ENCODE assay signal across 13 cellular contexts in genomic region chr6:53926505-53926904, GRCh38.
A peak's percentile ranks its signal among the peaks of the same experiment; 100 is the strongest.
DNase-seq lines count a peak whose midpoint lies in the region; FAIRE-seq and TF ChIP-seq lines count a peak whose summit lies in the region.
"Had no signal": no experiment of that assay in that cellular context is flagged by ENCODE, and none has a peak within 500 bp of the region (broad histone marks: within the 10 kb centered on the region; RNA-seq: fewer than 3 reads in every experiment).

No MANE protein-coding gene starts in this region.

- H3K4me1 ChIP-seq in SJSA1 (replicated peaks): peaks cover 36% of the 10 kb centered on the region
- H3K4me1 ChIP-seq in ascending aorta: peaks cover 0 to 5% of the 10 kb centered on the region in 2 donors

- no peak for TF ChIP-seq POLR2A in GM12892 (IDR thresholded peaks at IDR 0.05; ENCODE audit: low read depth, low read length)

- H3K36me3 ChIP-seq in SJSA1: peaks cover 2% of the 10 kb centered on the region; the same call in 1 of the 2 replicates
- peaks cover 0 to 1% of the 10 kb centered on the region in 2 donors for H3K36me3 ChIP-seq in ascending aorta
- H3K36me3 ChIP-seq: colonic mucosa had no signal

- intact Hi-C loops in ascending aorta (cut with DNase I): no loop called here

- no peak for TF ChIP-seq CTCF in 22Rv1 (IDR thresholded peaks at IDR 0.05)
- no peak for TF ChIP-seq CTCF in ascending aorta (IDR thresholded peaks at IDR 0.05)

- DNase-seq in GM03348 (ENCODE audit: low spot score) (peak; percentile 45), SJSA1 (ENCODE audit: low read depth in 1 of 2, low spot score in 2 of 2) (peak in 1 of 2 experiments; percentile 60), glomerular visceral epithelial cell (ENCODE audit: extremely low spot score) (peak; percentile 74), ascending aorta (ENCODE audit: low spot score in 2 of 2) (no peak), GM12892 (ENCODE audit: insufficient read length) (no peak), CD1c-positive myeloid dendritic cell (ENCODE audit: extremely low spot score) (no peak)
- DNase-seq in stimulated activated CD4-positive, alpha-beta T cell treated with anti-CD3 and anti-CD28 coated beads, Interleukin-1b, Interleukin-23, amount 100 ng/mL, for 48 hours: no peak
- DNase-seq: activated CD4-positive, alpha-beta T cell treated with anti-CD3 and anti-CD28 coated beads for 1 hour; activated effector memory CD4-positive, alpha-beta T cell treated with Interleukin-2 at 50 U/mL for 16 hours had no signal

- H3K9me3 ChIP-seq in SJSA1 (replicated peaks) (no peaks in the 10 kb centered on the region), ascending aorta (no peaks in the 10 kb centered on the region)
- H3K9me3 ChIP-seq: colonic mucosa, tibial nerve had no signal

- H3K27ac ChIP-seq in 22Rv1: 0 out of 2 replicates have a peak overlapping the region, but pooled peaks have one; percentile 19
- H3K27ac ChIP-seq in SJSA1: peak overlapping the region; percentile 37
- peak overlapping the region in 1 of 2 donors; percentile 17 for H3K27ac ChIP-seq in ascending aorta
- H3K27ac ChIP-seq: SK-N-MC had no signal

- H3K4me3 ChIP-seq in SJSA1 (no peak overlapping the region), ascending aorta (no peak overlapping the region)
- H3K4me3 ChIP-seq: colonic mucosa, SK-N-MC, tibial nerve had no signal

- FAIRE-seq in GM12892 (lab: Jason Lieb, UNC): no peak

- H3K27me3 ChIP-seq in SJSA1 (replicated peaks): no peaks in the 10 kb centered on the region
- no peaks in the 10 kb centered on the region for H3K27me3 ChIP-seq in ascending aorta
- H3K27me3 ChIP-seq: colonic mucosa, tibial nerve had no signal

Comparison
In these comparisons a context has a peak if more than half of its experiments do, and no peak if none do; other contexts are left out.
1. DNase-seq: peak in GM03348 (single experiment) and glomerular visceral epithelial cell (single experiment); none in ascending aorta (0 of 2), GM12892 (single experiment), CD1c-positive myeloid dendritic cell (single experiment) and stimulated activated CD4-positive, alpha-beta T cell treated with anti-CD3 and anti-CD28 coated beads, Interleukin-1b, Interleukin-23, amount 100 ng/mL, for 48 hours (single experiment).